10 cellular contexts compared by ENCODE assay signal in genomic region chr9:134895849-134896833, GRCh38.
DNase-seq lines count a peak whose midpoint lies in the region; ATAC-seq and TF ChIP-seq lines count a peak whose summit lies in the region.
"Had no signal": no experiment of that assay in that cellular context is flagged by ENCODE, and none has a peak within 500 bp of the region (broad histone marks: within the 10 kb centered on the region; RNA-seq: fewer than 3 reads in every experiment).

No MANE protein-coding gene starts in this region.

- peaks cover 16% of the 10 kb centered on the region for H3K4me1 ChIP-seq in HEK293 (ENCODE audit: control insufficient read depth, insufficient read depth, low read length)

- POLR2A ChIA-PET in HEK293 (lab: Yijun Ruan, JAX), result interaction anchor here (0.6 to 1.5 kb wide), 5 partner anchors 9 to 193 kb away, joined by 3 to 5 read pairs (median 3); no protein-coding TSS in a partner anchor

- H3K9me3 ChIP-seq in HEK293 (ENCODE audit: control insufficient read depth, insufficient read depth, low read depth, low read length), result no peaks in the 10 kb centered on the region; the same call in 1 of the 2 replicates

- H3K36me3 ChIP-seq in HEK293 (ENCODE audit: control insufficient read depth in 2 of 2, insufficient read depth in 1 of 2, low read length in 2 of 2), result no peaks in the 10 kb centered on the region

- peak overlapping the region; percentile 94 for H3K27ac ChIP-seq in HEK293 (ENCODE audit: extremely low read depth, low read depth, low read length)
- H3K27ac ChIP-seq: KMS-11 had no signal

- no peak for TF ChIP-seq CTCF in HEK293 (tag by site-specific recombination; IDR thresholded peaks at IDR 0.05)

- ATAC-seq in SK-N-SH treated with all-trans-retinoic acid at 6 μM for 48 hours, result peak; percentile 80
- ATAC-seq in HG03469 (IDR thresholded peaks at IDR 0.05; ENCODE audit: unreplicated experiment), result no peak
- ATAC-seq in GM18858 (IDR thresholded peaks at IDR 0.05; ENCODE audit: unreplicated experiment), result no peak
- no peak for ATAC-seq in GM21737 (IDR thresholded peaks at IDR 0.05; ENCODE audit: unreplicated experiment)
- ATAC-seq: activated T-helper 17 cell treated with anti-CD3 and anti-CD28 coated beads, Interleukin-2, amount 50 U/mL, for 72 hours had no signal

- CTCF ChIA-PET in HEK293 (lab: Yijun Ruan, JAX), result interaction anchor here (0.7 to 4.4 kb wide), 3 partner anchors 14 to 447 kb away, joined by 3 to 18 read pairs (median 9); no protein-coding TSS in a partner anchor

- H3K4me3 ChIP-seq in HEK293 (ENCODE audit: low read depth, low read length), result no peak overlapping the region

- peak in 34 of 42 donors; percentile 8 to 90 (median 56) for DNase-seq in head of caudate nucleus
- peak; percentile 83 for DNase-seq in smooth muscle cell of the brain vasculature (ENCODE audit: low read depth, low spot score)
- no peak for DNase-seq in NCI-H146 treated with DMSO at 0.1 percent for 48 hours (lab: John Stamatoyannopoulos, UW; ENCODE audit: unreplicated experiment)

- intact Hi-C loops in head of caudate nucleus (cut with DNase I), result no loop called here

TF ChIP-seq in HEK293, 187 proteins besides CTCF, POLR2A, EP300 and RAD21 (continues in another document):
- TF ChIP-seq ZNF366 (tag by site-specific recombination; conservative IDR thresholded peaks at IDR 0.05), result peak; percentile 69
- peak; percentile 79 for TF ChIP-seq ZBTB44 (tag by site-specific recombination; IDR thresholded peaks at IDR 0.05)
- peak; percentile 48; the same call in 1 of the 2 replicates for TF ChIP-seq ZIC2 (tag by site-specific recombination; IDR thresholded peaks at IDR 0.05)
- TF ChIP-seq ZNF223 (tag by site-specific recombination; IDR thresholded peaks at IDR 0.05), result peak; percentile 100
- peak; percentile 56; the same call in 1 of the 2 replicates for TF ChIP-seq YY2 (tag by site-specific recombination; IDR thresholded peaks at IDR 0.05)
- no peak for TF ChIP-seq ZNF621 (tag by site-specific recombination; IDR thresholded peaks at IDR 0.05)
- peak; percentile 89 for TF ChIP-seq ZNF394 (tag by site-specific recombination; IDR thresholded peaks at IDR 0.05; ENCODE audit: borderline replicate concordance)
- peak; percentile 67; the same call in 1 of the 2 replicates for TF ChIP-seq ZSCAN30 (tag by site-specific recombination; IDR thresholded peaks at IDR 0.05)
- peak; percentile 23; the same call in 1 of the 2 replicates for TF ChIP-seq PRDM4 (tag by site-specific recombination; IDR thresholded peaks at IDR 0.05)
- TF ChIP-seq ZNF391 (tag by site-specific recombination; IDR thresholded peaks at IDR 0.05; ENCODE audit: borderline replicate concordance, low read depth), result no peak; the same call in 1 of the 2 replicates
- no peak for TF ChIP-seq ZNF416 (tag by site-specific recombination; IDR thresholded peaks at IDR 0.05)
- no peak for TF ChIP-seq ZNF664 (tag by site-specific recombination; IDR thresholded peaks at IDR 0.05)
- no peak for TF ChIP-seq IKZF3 (tag by site-specific recombination; IDR thresholded peaks at IDR 0.05)

TF ChIP-seq in SK-N-SH treated with all-trans-retinoic acid at 6 μM for 48 hours, 23 proteins besides CTCF, POLR2A, EP300 and RAD21:
- no peak for TF ChIP-seq RARB (CRISPR knock-in tag; IDR thresholded peaks at IDR 0.05)
- no peak for TF ChIP-seq TOX (CRISPR knock-in tag; IDR thresholded peaks at IDR 0.05; ENCODE audit: borderline replicate concordance)
- TF ChIP-seq GLIS3 (CRISPR knock-in tag; IDR thresholded peaks at IDR 0.05), result no peak
TF ChIP-seq in SK-N-SH treated with all-trans-retinoic acid at 6 μM for 48 hours: peak in this region for 0.

Comparison
In these comparisons a context has a peak if more than half of its experiments do, and no peak if none do; other contexts are left out.
1. Of the 2 proteins assayed by ChIP-seq in both HEK293 and SK-N-SH treated with all-trans-retinoic acid at 6 μM for 48 hours: peak only in HEK293: PATZ1; only in SK-N-SH treated with all-trans-retinoic acid at 6 μM for 48 hours: none; in both: none; in neither: 1.